1 cellular context compared by ENCODE assay signal in the genomic region with DNA sequence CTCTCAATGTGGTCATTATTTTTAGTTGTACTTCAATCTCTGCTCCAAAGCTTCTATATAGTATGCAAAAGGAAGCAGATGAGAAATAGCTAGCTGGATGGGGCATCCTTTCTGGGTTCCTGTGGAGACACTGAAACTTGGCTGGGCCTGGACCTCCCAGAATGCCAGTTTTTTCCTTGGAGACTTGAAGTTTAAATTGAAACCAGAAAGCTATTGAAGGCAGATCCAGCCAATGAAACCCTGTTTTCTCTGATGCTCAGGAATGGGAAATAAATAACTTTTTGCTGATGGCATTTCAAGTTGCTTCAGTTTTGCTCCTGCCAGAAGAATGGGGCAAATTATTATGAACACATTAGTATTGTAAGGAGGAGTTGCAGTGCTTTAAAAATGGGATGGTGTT.
TF ChIP-seq lines count a peak whose summit lies in the region.

No MANE protein-coding gene starts in this region.

TF ChIP-seq in GM23338, 12 proteins besides CTCF, POLR2A, EP300 and RAD21 (continued from another document):
- TF ChIP-seq, protein P1, sequence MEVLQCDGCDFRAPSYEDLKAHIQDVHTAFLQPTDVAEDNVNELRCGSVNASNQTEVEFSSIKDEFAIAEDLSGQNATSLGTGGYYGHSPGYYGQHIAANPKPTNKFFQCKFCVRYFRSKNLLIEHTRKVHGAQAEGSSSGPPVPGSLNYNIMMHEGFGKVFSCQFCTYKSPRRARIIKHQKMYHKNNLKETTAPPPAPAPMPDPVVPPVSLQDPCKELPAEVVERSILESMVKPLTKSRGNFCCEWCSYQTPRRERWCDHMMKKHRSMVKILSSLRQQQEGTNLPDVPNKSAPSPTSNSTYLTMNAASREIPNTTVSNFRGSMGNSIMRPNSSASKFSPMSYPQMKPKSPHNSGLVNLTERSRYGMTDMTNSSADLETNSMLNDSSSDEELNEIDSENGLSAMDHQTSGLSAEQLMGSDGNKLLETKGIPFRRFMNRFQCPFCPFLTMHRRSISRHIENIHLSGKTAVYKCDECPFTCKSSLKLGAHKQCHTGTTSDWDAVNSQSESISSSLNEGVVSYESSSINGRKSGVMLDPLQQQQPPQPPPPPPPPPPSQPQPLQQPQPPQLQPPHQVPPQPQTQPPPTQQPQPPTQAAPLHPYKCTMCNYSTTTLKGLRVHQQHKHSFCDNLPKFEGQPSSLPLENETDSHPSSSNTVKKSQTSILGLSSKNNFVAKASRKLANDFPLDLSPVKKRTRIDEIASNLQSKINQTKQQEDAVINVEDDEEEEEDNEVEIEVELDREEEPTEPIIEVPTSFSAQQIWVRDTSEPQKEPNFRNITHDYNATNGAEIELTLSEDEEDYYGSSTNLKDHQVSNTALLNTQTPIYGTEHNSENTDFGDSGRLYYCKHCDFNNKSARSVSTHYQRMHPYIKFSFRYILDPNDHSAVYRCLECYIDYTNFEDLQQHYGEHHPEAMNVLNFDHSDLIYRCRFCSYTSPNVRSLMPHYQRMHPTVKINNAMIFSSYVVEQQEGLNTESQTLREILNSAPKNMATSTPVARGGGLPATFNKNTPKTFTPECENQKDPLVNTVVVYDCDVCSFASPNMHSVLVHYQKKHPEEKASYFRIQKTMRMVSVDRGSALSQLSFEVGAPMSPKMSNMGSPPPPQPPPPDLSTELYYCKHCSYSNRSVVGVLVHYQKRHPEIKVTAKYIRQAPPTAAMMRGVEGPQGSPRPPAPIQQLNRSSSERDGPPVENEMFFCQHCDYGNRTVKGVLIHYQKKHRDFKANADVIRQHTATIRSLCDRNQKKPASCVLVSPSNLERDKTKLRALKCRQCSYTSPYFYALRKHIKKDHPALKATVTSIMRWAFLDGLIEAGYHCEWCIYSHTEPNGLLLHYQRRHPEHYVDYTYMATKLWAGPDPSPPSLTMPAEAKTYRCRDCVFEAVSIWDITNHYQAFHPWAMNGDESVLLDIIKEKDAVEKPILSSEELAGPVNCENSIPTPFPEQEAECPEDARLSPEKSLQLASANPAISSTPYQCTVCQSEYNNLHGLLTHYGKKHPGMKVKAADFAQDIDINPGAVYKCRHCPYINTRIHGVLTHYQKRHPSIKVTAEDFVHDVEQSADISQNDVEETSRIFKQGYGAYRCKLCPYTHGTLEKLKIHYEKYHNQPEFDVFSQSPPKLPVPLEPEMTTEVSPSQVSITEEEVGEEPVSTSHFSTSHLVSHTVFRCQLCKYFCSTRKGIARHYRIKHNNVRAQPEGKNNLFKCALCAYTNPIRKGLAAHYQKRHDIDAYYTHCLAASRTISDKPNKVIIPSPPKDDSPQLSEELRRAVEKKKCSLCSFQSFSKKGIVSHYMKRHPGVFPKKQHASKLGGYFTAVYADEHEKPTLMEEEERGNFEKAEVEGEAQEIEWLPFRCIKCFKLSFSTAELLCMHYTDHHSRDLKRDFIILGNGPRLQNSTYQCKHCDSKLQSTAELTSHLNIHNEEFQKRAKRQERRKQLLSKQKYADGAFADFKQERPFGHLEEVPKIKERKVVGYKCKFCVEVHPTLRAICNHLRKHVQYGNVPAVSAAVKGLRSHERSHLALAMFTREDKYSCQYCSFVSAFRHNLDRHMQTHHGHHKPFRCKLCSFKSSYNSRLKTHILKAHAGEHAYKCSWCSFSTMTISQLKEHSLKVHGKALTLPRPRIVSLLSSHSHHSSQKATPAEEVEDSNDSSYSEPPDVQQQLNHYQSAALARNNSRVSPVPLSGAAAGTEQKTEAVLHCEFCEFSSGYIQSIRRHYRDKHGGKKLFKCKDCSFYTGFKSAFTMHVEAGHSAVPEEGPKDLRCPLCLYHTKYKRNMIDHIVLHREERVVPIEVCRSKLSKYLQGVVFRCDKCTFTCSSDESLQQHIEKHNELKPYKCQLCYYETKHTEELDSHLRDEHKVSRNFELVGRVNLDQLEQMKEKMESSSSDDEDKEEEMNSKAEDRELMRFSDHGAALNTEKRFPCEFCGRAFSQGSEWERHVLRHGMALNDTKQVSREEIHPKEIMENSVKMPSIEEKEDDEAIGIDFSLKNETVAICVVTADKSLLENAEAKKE (CRISPR knock-in tag; IDR thresholded peaks at IDR 0.05), result no peak
- TF ChIP-seq JUNB (IDR thresholded peaks at IDR 0.05; ENCODE audit: unreplicated experiment) (no peak), STAT1 (IDR thresholded peaks at IDR 0.05; ENCODE audit: unreplicated experiment) (no peak), NANOG (IDR thresholded peaks at IDR 0.05; ENCODE audit: borderline replicate concordance) (no peak), ZNF331 (CRISPR knock-in tag; IDR thresholded peaks at IDR 0.05; ENCODE audit: low read depth) (no peak)
TF ChIP-seq in GM23338: peak in this region for 0.
